ENCODE assay signal across 1 cellular context in the genomic region with DNA sequence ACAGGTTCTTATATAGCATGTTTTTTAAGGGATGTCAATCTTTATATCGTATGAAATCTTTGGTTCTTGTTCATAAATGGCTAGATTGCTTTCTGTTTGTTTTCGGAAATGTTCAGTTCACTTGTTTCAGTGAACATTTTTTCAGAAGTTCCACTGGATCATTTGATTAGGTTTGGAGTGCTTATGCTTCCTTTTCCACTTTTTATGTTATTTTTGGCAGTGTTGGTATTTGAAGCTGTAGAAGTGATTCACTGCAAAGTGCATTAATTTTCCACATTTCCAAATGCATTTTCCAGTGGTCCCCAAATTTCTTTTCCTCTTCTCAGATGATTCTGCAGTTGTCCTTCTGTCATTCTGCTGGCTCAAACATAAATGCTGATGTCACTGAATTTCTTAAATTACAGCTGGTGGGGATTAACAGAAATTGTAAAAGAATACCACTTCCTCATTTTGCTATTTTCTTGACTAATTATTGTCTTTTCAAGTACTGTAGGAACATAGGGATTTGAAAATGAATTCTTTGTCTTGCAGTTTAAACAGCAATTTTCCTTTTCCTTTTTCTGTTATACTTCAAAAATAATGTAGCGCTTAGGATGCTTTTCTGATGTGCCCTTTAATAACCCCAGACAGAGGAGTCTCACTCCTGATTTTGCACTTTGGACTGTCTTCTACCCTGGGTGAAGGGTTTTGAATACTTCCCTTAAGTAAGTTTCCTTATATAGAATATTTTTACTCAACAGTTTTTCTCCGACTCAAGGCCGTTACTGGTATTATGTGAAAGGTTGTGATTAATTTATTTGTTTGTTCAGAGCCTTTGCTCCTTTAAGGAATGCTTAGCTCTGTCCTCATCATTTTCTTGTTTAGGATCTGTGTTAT.
TF ChIP-seq lines count a peak whose summit lies in the region.

No MANE protein-coding gene starts in this region.

TF ChIP-seq in K562, 482 proteins besides CTCF, POLR2A, EP300 and RAD21 (continued from another document):
- TF ChIP-seq, protein P1, sequence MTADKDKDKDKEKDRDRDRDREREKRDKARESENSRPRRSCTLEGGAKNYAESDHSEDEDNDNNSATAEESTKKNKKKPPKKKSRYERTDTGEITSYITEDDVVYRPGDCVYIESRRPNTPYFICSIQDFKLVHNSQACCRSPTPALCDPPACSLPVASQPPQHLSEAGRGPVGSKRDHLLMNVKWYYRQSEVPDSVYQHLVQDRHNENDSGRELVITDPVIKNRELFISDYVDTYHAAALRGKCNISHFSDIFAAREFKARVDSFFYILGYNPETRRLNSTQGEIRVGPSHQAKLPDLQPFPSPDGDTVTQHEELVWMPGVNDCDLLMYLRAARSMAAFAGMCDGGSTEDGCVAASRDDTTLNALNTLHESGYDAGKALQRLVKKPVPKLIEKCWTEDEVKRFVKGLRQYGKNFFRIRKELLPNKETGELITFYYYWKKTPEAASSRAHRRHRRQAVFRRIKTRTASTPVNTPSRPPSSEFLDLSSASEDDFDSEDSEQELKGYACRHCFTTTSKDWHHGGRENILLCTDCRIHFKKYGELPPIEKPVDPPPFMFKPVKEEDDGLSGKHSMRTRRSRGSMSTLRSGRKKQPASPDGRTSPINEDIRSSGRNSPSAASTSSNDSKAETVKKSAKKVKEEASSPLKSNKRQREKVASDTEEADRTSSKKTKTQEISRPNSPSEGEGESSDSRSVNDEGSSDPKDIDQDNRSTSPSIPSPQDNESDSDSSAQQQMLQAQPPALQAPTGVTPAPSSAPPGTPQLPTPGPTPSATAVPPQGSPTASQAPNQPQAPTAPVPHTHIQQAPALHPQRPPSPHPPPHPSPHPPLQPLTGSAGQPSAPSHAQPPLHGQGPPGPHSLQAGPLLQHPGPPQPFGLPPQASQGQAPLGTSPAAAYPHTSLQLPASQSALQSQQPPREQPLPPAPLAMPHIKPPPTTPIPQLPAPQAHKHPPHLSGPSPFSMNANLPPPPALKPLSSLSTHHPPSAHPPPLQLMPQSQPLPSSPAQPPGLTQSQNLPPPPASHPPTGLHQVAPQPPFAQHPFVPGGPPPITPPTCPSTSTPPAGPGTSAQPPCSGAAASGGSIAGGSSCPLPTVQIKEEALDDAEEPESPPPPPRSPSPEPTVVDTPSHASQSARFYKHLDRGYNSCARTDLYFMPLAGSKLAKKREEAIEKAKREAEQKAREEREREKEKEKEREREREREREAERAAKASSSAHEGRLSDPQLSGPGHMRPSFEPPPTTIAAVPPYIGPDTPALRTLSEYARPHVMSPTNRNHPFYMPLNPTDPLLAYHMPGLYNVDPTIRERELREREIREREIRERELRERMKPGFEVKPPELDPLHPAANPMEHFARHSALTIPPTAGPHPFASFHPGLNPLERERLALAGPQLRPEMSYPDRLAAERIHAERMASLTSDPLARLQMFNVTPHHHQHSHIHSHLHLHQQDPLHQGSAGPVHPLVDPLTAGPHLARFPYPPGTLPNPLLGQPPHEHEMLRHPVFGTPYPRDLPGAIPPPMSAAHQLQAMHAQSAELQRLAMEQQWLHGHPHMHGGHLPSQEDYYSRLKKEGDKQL (CRISPR knock-in tag; IDR thresholded peaks at IDR 0.05; ENCODE audit: borderline replicate concordance), result no peak
- TF ChIP-seq, protein P2, sequence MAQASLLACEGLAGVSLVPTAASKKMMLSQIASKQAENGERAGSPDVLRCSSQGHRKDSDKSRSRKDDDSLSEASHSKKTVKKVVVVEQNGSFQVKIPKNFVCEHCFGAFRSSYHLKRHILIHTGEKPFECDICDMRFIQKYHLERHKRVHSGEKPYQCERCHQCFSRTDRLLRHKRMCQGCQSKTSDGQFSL (CRISPR knock-in tag; IDR thresholded peaks at IDR 0.05), result no peak
- TF ChIP-seq, protein P2 (tag; IDR thresholded peaks at IDR 0.05), result no peak
- TF ChIP-seq CBFA2T2 (conservative IDR thresholded peaks at IDR 0.05), result no peak
- TF ChIP-seq RBM17 (IDR thresholded peaks at IDR 0.05; ENCODE audit: borderline replicate concordance, low read depth, low read length), result no peak
- peak; percentile 93 for TF ChIP-seq ZNF316 (IDR thresholded peaks at IDR 0.05)
- TF ChIP-seq MECOM (CRISPR knock-in tag; IDR thresholded peaks at IDR 0.05), result no peak
- TF ChIP-seq NFE2 (IDR thresholded peaks at IDR 0.05; ENCODE audit: low read depth), result peak; percentile 41; the same call in 1 of the 2 replicates
- no peak for TF ChIP-seq SMAD2 (IDR thresholded peaks at IDR 0.05; ENCODE audit: low read depth, low read length)
